7 cellular contexts compared by ENCODE assay signal in genomic region chr2:242069938-242070395, GRCh38.
DNase-seq lines count a peak whose midpoint lies in the region; ATAC-seq, FAIRE-seq and TF ChIP-seq lines count a peak whose summit lies in the region.
"Not testable (repeated sequence)": the region's sequence is repeated elsewhere in the genome, so short reads cannot be mapped to it uniquely, and the experiment has no call there.

No MANE protein-coding gene starts in this region.

- H3K4me1 Mint-ChIP-seq in GM23338, result peaks cover 18% of the 10 kb centered on the region

- not testable (repeated sequence) for H3K79me2 ChIP-seq in GM23338 (replicated peaks; ENCODE audit: insufficient read depth); endothelial cell of umbilical vein (ENCODE audit: control insufficient read depth, insufficient read depth, low read length)

- not testable (repeated sequence) for H3K4me2 ChIP-seq in GM23338; endothelial cell of umbilical vein (ENCODE audit: insufficient read depth, low read length)

- dilution Hi-C loops in endothelial cell of umbilical vein (cut with MboI; ENCODE audit: extremely low pct_ligation_motif_present, low sequenced_read_pairs), result not testable (repeated sequence)

- H3K9me1 ChIP-seq in endothelial cell of umbilical vein (replicated peaks; ENCODE audit: control insufficient read depth, extremely low read depth, insufficient read depth, low read length), result not testable (repeated sequence)

- intact Hi-C loops in endothelial cell of umbilical vein (cut with micrococcal nuclease), result not testable (repeated sequence)

- H4K20me1 ChIP-seq in GM23338 (replicated peaks; ENCODE audit: insufficient read depth); endothelial cell of umbilical vein (replicated peaks; ENCODE audit: control insufficient read depth, extremely low read depth, insufficient read depth, low read length): not testable (repeated sequence)

- H3K9me3 Mint-ChIP-seq in GM23338, result not testable (repeated sequence)

- not testable (repeated sequence) for H3K27ac ChIP-seq in GM23338 (ENCODE audit: low read depth); endothelial cell of umbilical vein (ENCODE audit: insufficient read depth, low read depth, low read length)
- H3K27ac ChIP-seq in liver (ENCODE audit: low read depth in 1 of 2, low read length in 2 of 2), result peak overlapping the region; percentile 46 to 67

- not testable (repeated sequence) for H3K36me3 Mint-ChIP-seq in GM23338 (ENCODE audit: low read depth)

- TF ChIP-seq RAD21 in liver (IDR thresholded peaks at IDR 0.05), result peak; percentile 7 to 33

- not testable (repeated sequence) for TF ChIP-seq CTCF in GM23338 (conservative IDR thresholded peaks at IDR 0.05; ENCODE audit: low read depth in 2 of 2); endothelial cell of umbilical vein (IDR thresholded peaks at IDR 0.05; ENCODE audit: extremely low read depth in 1 of 2, insufficient read depth in 1 of 2, low read depth in 1 of 2, low read length in 2 of 2); liver (IDR thresholded peaks at IDR 0.05; ENCODE audit: low read depth, low read length, missing input control); retinal pigment epithelial cell (conservative IDR thresholded peaks at IDR 0.05; ENCODE audit: low read depth, low read length)

- POLR2A ChIA-PET in endothelial cell of umbilical vein (lab: Charles Lee), result not testable (repeated sequence)

- not testable (repeated sequence) for H2AFZ ChIP-seq in GM23338; endothelial cell of umbilical vein (ENCODE audit: low read depth, low read length)

- H3K9me2 ChIP-seq in GM23338 (ENCODE audit: insufficient read depth), result not testable (repeated sequence)

- not testable (repeated sequence) for DNase-seq in GM23338 (ENCODE audit: low spot score); endothelial cell of umbilical vein (ENCODE audit: low read depth, low spot score)
- DNase-seq in NCI-H460 (ENCODE audit: extremely low read depth, low read depth) (peak; percentile 7), astrocyte of the hippocampus (ENCODE audit: low read depth, low spot score) (peak; percentile 57), globus pallidus (ENCODE audit: low spot score) (peak; percentile 61), retinal pigment epithelial cell (ENCODE audit: low read depth) (peak; percentile 50)

- TF ChIP-seq POLR2A in endothelial cell of umbilical vein (IDR thresholded peaks at IDR 0.05; ENCODE audit: low read depth, low read length), result not testable (repeated sequence)

- H3K4me1 ChIP-seq in GM23338 (ENCODE audit: insufficient read depth); endothelial cell of umbilical vein (ENCODE audit: control insufficient read depth, extremely low read depth, insufficient read depth, low read length): not testable (repeated sequence)
- H3K4me1 ChIP-seq in liver (ENCODE audit: control insufficient read depth in 4 of 4, insufficient read depth in 4 of 4, low read length in 3 of 4), result peaks cover under 1 to 13% (median 9%) of the 10 kb centered on the region in 4 donors

- ATAC-seq in GM23338, result not testable (repeated sequence)

- not testable (repeated sequence) for H3K4me3 ChIP-seq in GM23338; endothelial cell of umbilical vein (replicated peaks in 1 of 3; ENCODE audit: insufficient read depth in 1 of 3, low read depth in 1 of 3, low read length in 3 of 3); liver (ENCODE audit: low read depth in 1 of 3, low read length in 3 of 3); retinal pigment epithelial cell (ENCODE audit: low read length)

- H3F3A ChIP-seq in GM23338 (replicated peaks; ENCODE audit: low read depth), result not testable (repeated sequence)

- CTCF ChIA-PET in endothelial cell of umbilical vein (lab: Charles Lee), result not testable (repeated sequence)

- peak overlapping the region; percentile 75; the same call in 1 of the 2 replicates for H3K27ac Mint-ChIP-seq in GM23338

- FAIRE-seq in endothelial cell of umbilical vein (lab: Jason Lieb, UNC), result peak; percentile 72

- H3K27me3 ChIP-seq in GM23338 (ENCODE audit: insufficient read depth); endothelial cell of umbilical vein (ENCODE audit: control insufficient read depth in 2 of 2, insufficient read depth in 2 of 2, low read length in 2 of 2); liver (ENCODE audit: control insufficient read depth in 4 of 4, insufficient read depth in 4 of 4, low read length in 3 of 4): not testable (repeated sequence)

- not testable (repeated sequence) for H3K9me3 ChIP-seq in endothelial cell of umbilical vein (replicated peaks; ENCODE audit: control insufficient read depth, insufficient read depth, low read length); liver (ENCODE audit: control insufficient read depth in 4 of 4, low read length in 3 of 4)

- H3K4me3 Mint-ChIP-seq in GM23338, result not testable (repeated sequence)

- peaks cover 12% of the 10 kb centered on the region for H3K27me3 Mint-ChIP-seq in GM23338 (ENCODE audit: insufficient read depth, low read depth, poor library complexity)

- 26% methylated on average over 11 of the region's 12 CpGs for WGBS in liver

- H3K9ac ChIP-seq in endothelial cell of umbilical vein (replicated peaks; ENCODE audit: extremely low read depth, insufficient read depth, low read length); liver (ENCODE audit: low read depth in 1 of 2, low read length in 2 of 2): not testable (repeated sequence)

- not testable (repeated sequence) for H3K36me3 ChIP-seq in GM23338 (ENCODE audit: insufficient read depth); endothelial cell of umbilical vein (ENCODE audit: control insufficient read depth in 2 of 2, extremely low read depth in 1 of 2, insufficient read depth in 2 of 2, low read length in 2 of 2); liver (ENCODE audit: control insufficient read depth in 4 of 4, insufficient read depth in 3 of 4, low read depth in 1 of 4, low read length in 3 of 4)

- not testable (repeated sequence) for BruUV-seq in endothelial cell of umbilical vein (replicated peaks; lab: Mats Ljungman, UMichigan)

TF ChIP-seq in liver, 16 proteins besides CTCF, POLR2A, EP300 and RAD21:
- TF ChIP-seq SP1 (IDR thresholded peaks at IDR 0.05), result peak; percentile 71
- peak; percentile 44 to 54 for TF ChIP-seq HNF4A (conservative IDR thresholded peaks at IDR 0.05)
- TF ChIP-seq RXRA (IDR thresholded peaks at IDR 0.05), result peak; percentile 88 to 91
- peak; percentile 66 to 79 for TF ChIP-seq JUND (IDR thresholded peaks at IDR 0.05)
- TF ChIP-seq ATF3 (IDR thresholded peaks at IDR 0.05), result peak; percentile 70
- TF ChIP-seq REST (IDR thresholded peaks at IDR 0.05), result peak; percentile 38
- peak; percentile 27 for TF ChIP-seq MAX (IDR thresholded peaks at IDR 0.05)
